ENCODE assay signal across 39 cellular contexts in genomic region chrX:2441466-2441865, GRCh38.
"Had no signal": no experiment of that assay in that cellular context is flagged by ENCODE, and none has a peak within 500 bp of the region (broad histone marks: within the 10 kb centered on the region; RNA-seq: fewer than 3 reads in every experiment).

No MANE protein-coding gene starts in this region.

- H3K9me3 Mint-ChIP-seq: activated CD4-positive, alpha-beta memory T cell treated with anti-CD3 and anti-CD28 coated beads, Interleukin-2, amount 10 ng/mL, durations not matched to agents 7 days and 5 days; activated naive CD4-positive, alpha-beta T cell treated with anti-CD3 and anti-CD28 coated beads, Interleukin-2, amount 50 U/mL, for 24 hours; activated naive CD8-positive, alpha-beta T cell treated with anti-CD3 and anti-CD28 coated beads, Interleukin-2, amount 50 U/mL, for 24 hours; activated T-cell treated with anti-CD3 and anti-CD28 coated beads, Interleukin-2, amount 50 U/mL, for 24 hours; central memory CD8-positive, alpha-beta T cell had no signal

- H3K27ac ChIP-seq: ascending aorta, cardiac muscle cell, VCaP had no signal

- H3K27me3 ChIP-seq: ascending aorta, cardiac muscle cell had no signal

- H3K9me3 ChIP-seq: ascending aorta had no signal

- FAIRE-seq: bronchial epithelial cell, TTC549 had no signal

- H3K27me3 Mint-ChIP-seq: activated CD4-positive, alpha-beta memory T cell treated with anti-CD3 and anti-CD28 coated beads, Interleukin-2, amount 10 ng/mL, durations not matched to agents 7 days and 5 days; activated CD4-positive, alpha-beta T cell treated with anti-CD3 and anti-CD28 coated beads for 36 hours; activated CD4-positive, alpha-beta T cell treated with anti-CD3 and anti-CD28 coated beads, Interleukin-2, amount 10 ng/mL, durations not matched to agents 7 days and 5 days; activated CD8-positive, alpha-beta memory T cell treated with anti-CD3 and anti-CD28 coated beads, Interleukin-2, amount 10 ng/mL, durations not matched to agents 7 days and 5 days; activated naive CD4-positive, alpha-beta T cell treated with anti-CD3 and anti-CD28 coated beads, Interleukin-2, amount 10 ng/mL, durations not matched to agents 7 days and 5 days; activated naive CD4-positive, alpha-beta T cell treated with anti-CD3 and anti-CD28 coated beads, Interleukin-2, amount 50 U/mL, for 24 hours; activated naive CD8-positive, alpha-beta T cell; activated naive CD8-positive, alpha-beta T cell treated with anti-CD3 and anti-CD28 coated beads, Interleukin-2, amount 10 ng/mL, durations not matched to agents 7 days and 5 days; activated naive CD8-positive, alpha-beta T cell treated with anti-CD3 and anti-CD28 coated beads, Interleukin-2, amount 50 U/mL, for 24 hours; activated T-cell treated with anti-CD3 and anti-CD28 coated beads, Interleukin-2, amount 50 U/mL, for 24 hours; brain; central memory CD8-positive, alpha-beta T cell had no signal

- H3K27ac Mint-ChIP-seq: activated CD4-positive, alpha-beta memory T cell treated with anti-CD3 and anti-CD28 coated beads, Interleukin-2, amount 10 ng/mL, durations not matched to agents 7 days and 5 days; activated CD4-positive, alpha-beta T cell treated with anti-CD3 and anti-CD28 coated beads for 36 hours; activated CD4-positive, alpha-beta T cell treated with anti-CD3 and anti-CD28 coated beads, Interleukin-2, amount 10 ng/mL, durations not matched to agents 7 days and 5 days; activated CD8-positive, alpha-beta memory T cell treated with anti-CD3 and anti-CD28 coated beads, Interleukin-2, amount 10 ng/mL, durations not matched to agents 7 days and 5 days; activated CD8-positive, alpha-beta T cell treated with anti-CD3 and anti-CD28 coated beads, Interleukin-2, amount 10 ng/mL, durations not matched to agents 7 days and 5 days; activated naive CD4-positive, alpha-beta T cell treated with anti-CD3 and anti-CD28 coated beads, Interleukin-2, amount 10 ng/mL, durations not matched to agents 7 days and 5 days; activated naive CD4-positive, alpha-beta T cell treated with anti-CD3 and anti-CD28 coated beads, Interleukin-2, amount 50 U/mL, for 24 hours; activated naive CD8-positive, alpha-beta T cell; activated naive CD8-positive, alpha-beta T cell treated with anti-CD3 and anti-CD28 coated beads, Interleukin-2, amount 10 ng/mL, durations not matched to agents 7 days and 5 days; activated naive CD8-positive, alpha-beta T cell treated with anti-CD3 and anti-CD28 coated beads, Interleukin-2, amount 50 U/mL, for 24 hours; activated T-cell treated with anti-CD3 and anti-CD28 coated beads, Interleukin-2, amount 50 U/mL, for 24 hours; activated T-helper 2 cell treated with anti-CD3 and anti-CD28 coated beads, Interferon-gamma antibody, Interleukin-2, Interleukin-4, amounts not matched to agents 10 μg/mL and 5 μg/mL and 100 μg/mL, durations not matched to agents 14 hours and 24 hours and 36 hours; brain; T-helper 1 cell treated with Interleukin-12 subunit alpha and Interleukin-12 subunit beta and Interleukin-4 antibody, amounts not matched to agents 30 μg/mL and 1 μg/mL, for 36 hours; T-helper 2 cell treated with Interferon-gamma antibody and Interleukin-4, amounts not matched to agents 5 μg/mL and 100 μg/mL, for 36 hours had no signal

- H3K4me3 ChIP-seq: ascending aorta, cardiac muscle cell had no signal

- H3K4me1 ChIP-seq: ascending aorta had no signal

- H3K4me1 Mint-ChIP-seq: activated CD4-positive, alpha-beta memory T cell treated with anti-CD3 and anti-CD28 coated beads, Interleukin-2, amount 10 ng/mL, durations not matched to agents 7 days and 5 days; activated CD4-positive, alpha-beta T cell treated with anti-CD3 and anti-CD28 coated beads for 36 hours; activated naive CD4-positive, alpha-beta T cell treated with anti-CD3 and anti-CD28 coated beads, Interleukin-2, amount 50 U/mL, for 24 hours; activated naive CD8-positive, alpha-beta T cell treated with anti-CD3 and anti-CD28 coated beads, Interleukin-2, amount 10 ng/mL, durations not matched to agents 7 days and 5 days; activated naive CD8-positive, alpha-beta T cell treated with anti-CD3 and anti-CD28 coated beads, Interleukin-2, amount 50 U/mL, for 24 hours; brain had no signal

- ATAC-seq: activated CD4-positive, alpha-beta T cell treated with anti-CD3 and anti-CD28 coated beads for 36 hours; activated CD4-positive, CD25-positive, alpha-beta regulatory T cell treated with anti-CD3 and anti-CD28 coated beads, Interleukin-2, amount 50 U/mL, for 24 hours; activated CD8-positive, alpha-beta memory T cell treated with anti-CD3 and anti-CD28 coated beads, Interleukin-2, amount 10 ng/mL, durations not matched to agents 7 days and 5 days; activated CD8-positive, alpha-beta T cell treated with anti-CD3 and anti-CD28 coated beads, Interleukin-2, amount 10 ng/mL, durations not matched to agents 7 days and 5 days; activated naive CD8-positive, alpha-beta T cell treated with anti-CD3 and anti-CD28 coated beads, Interleukin-2, amount 50 U/mL, for 24 hours had no signal

- H3K4me3 Mint-ChIP-seq: activated CD4-positive, alpha-beta memory T cell treated with anti-CD3 and anti-CD28 coated beads, Interleukin-2, amount 10 ng/mL, durations not matched to agents 7 days and 5 days; activated CD4-positive, alpha-beta T cell treated with anti-CD3 and anti-CD28 coated beads for 36 hours; activated CD4-positive, alpha-beta T cell treated with anti-CD3 and anti-CD28 coated beads, Interleukin-2, amount 10 ng/mL, durations not matched to agents 7 days and 5 days; activated CD8-positive, alpha-beta memory T cell treated with anti-CD3 and anti-CD28 coated beads, Interleukin-2, amount 10 ng/mL, durations not matched to agents 7 days and 5 days; activated CD8-positive, alpha-beta T cell treated with anti-CD3 and anti-CD28 coated beads, Interleukin-2, amount 10 ng/mL, durations not matched to agents 7 days and 5 days; activated naive CD4-positive, alpha-beta T cell treated with anti-CD3 and anti-CD28 coated beads, Interleukin-2, amount 10 ng/mL, durations not matched to agents 7 days and 5 days; activated naive CD4-positive, alpha-beta T cell treated with anti-CD3 and anti-CD28 coated beads, Interleukin-2, amount 50 U/mL, for 24 hours; activated naive CD8-positive, alpha-beta T cell; activated naive CD8-positive, alpha-beta T cell treated with anti-CD3 and anti-CD28 coated beads, Interleukin-2, amount 10 ng/mL, durations not matched to agents 7 days and 5 days; activated naive CD8-positive, alpha-beta T cell treated with anti-CD3 and anti-CD28 coated beads, Interleukin-2, amount 50 U/mL, for 24 hours; activated T-cell treated with anti-CD3 and anti-CD28 coated beads, Interleukin-2, amount 50 U/mL, for 24 hours; brain; central memory CD8-positive, alpha-beta T cell; T-helper 1 cell treated with Interleukin-12 subunit alpha and Interleukin-12 subunit beta and Interleukin-4 antibody, amounts not matched to agents 30 μg/mL and 1 μg/mL, for 36 hours; T-helper 2 cell treated with Interferon-gamma antibody and Interleukin-4, amounts not matched to agents 5 μg/mL and 100 μg/mL, for 36 hours had no signal

- DNase-seq: activated CD4-positive, alpha-beta memory T cell treated with anti-CD3 and anti-CD28 coated beads, Interleukin-2, amount 10 ng/mL, durations not matched to agents 7 days and 5 days; activated CD4-positive, alpha-beta T cell treated with anti-CD3 and anti-CD28 coated beads for 1 hour; activated CD4-positive, alpha-beta T cell treated with anti-CD3 and anti-CD28 coated beads for 36 hours; activated CD4-positive, alpha-beta T cell treated with anti-CD3 and anti-CD28 coated beads for 48 hours; activated CD4-positive, alpha-beta T cell treated with anti-CD3 and anti-CD28 coated beads, Interleukin-2, amount 10 ng/mL, durations not matched to agents 7 days and 5 days; activated CD4-positive, alpha-beta T cell treated with anti-CD3 and anti-CD28 coated beads, Interleukin-2, amount 50 U/mL, for 48 hours; activated CD4-positive, CD25-positive, alpha-beta regulatory T cell; activated CD8-positive, alpha-beta memory T cell treated with anti-CD3 and anti-CD28 coated beads for 24 hours; activated CD8-positive, alpha-beta memory T cell treated with anti-CD3 and anti-CD28 coated beads, Interleukin-2, amount 10 ng/mL, durations not matched to agents 7 days and 5 days; activated CD8-positive, alpha-beta memory T cell treated with anti-CD3 and anti-CD28 coated beads, Interleukin-2, amount 50 U/mL, for 48 hours; activated CD8-positive, alpha-beta T cell treated with anti-CD3 and anti-CD28 coated beads, Interleukin-2, amount 10 ng/mL, durations not matched to agents 7 days and 5 days; activated effector memory CD4-positive, alpha-beta T cell treated with Interleukin-2 at 50 U/mL for 16 hours; activated gamma-delta T cell; activated naive CD4-positive, alpha-beta T cell treated with anti-CD3 and anti-CD28 coated beads, Interleukin-2, amount 10 ng/mL, durations not matched to agents 7 days and 5 days; activated naive CD4-positive, alpha-beta T cell treated with Interleukin-2 at 50 U/mL for 16 hours; activated naive CD8-positive, alpha-beta T cell treated with anti-CD3 and anti-CD28 coated beads, Interleukin-2, amount 10 ng/mL, durations not matched to agents 7 days and 5 days; activated naive CD8-positive, alpha-beta T cell treated with anti-CD3 and anti-CD28 coated beads, Interleukin-2, amount 50 U/mL, for 24 hours; activated T-cell treated with anti-CD3 and anti-CD28 coated beads, Interleukin-2, amount 50 U/mL, for 24 hours; activated T-cell treated with anti-CD3 and anti-CD28 coated beads, Interleukin-2, amount 50 U/mL, for 48 hours; amygdala; anterior cingulate cortex; caudate nucleus; cerebellar nuclear complex; T-helper 1 cell; T-helper 2 cell; T-helper 9 cell had no signal

- H3K36me3 ChIP-seq: cardiac muscle cell had no signal
